1 cellular context compared by ENCODE assay signal in genomic region chr19:7461841-7462629, GRCh38.
TF ChIP-seq lines count a peak whose summit lies in the region.

No MANE protein-coding gene starts in this region.

TF ChIP-seq in GM23338, 12 proteins besides CTCF, POLR2A, EP300 and RAD21:
- TF ChIP-seq, protein P1, sequence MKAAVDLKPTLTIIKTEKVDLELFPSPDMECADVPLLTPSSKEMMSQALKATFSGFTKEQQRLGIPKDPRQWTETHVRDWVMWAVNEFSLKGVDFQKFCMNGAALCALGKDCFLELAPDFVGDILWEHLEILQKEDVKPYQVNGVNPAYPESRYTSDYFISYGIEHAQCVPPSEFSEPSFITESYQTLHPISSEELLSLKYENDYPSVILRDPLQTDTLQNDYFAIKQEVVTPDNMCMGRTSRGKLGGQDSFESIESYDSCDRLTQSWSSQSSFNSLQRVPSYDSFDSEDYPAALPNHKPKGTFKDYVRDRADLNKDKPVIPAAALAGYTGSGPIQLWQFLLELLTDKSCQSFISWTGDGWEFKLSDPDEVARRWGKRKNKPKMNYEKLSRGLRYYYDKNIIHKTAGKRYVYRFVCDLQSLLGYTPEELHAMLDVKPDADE (IDR thresholded peaks at IDR 0.05), result no peak
- TF ChIP-seq JUNB (IDR thresholded peaks at IDR 0.05; ENCODE audit: unreplicated experiment) (no peak), EZH2phosphoT487 (IDR thresholded peaks at IDR 0.05; ENCODE audit: unreplicated experiment) (no peak)
TF ChIP-seq in GM23338: peak in this region for 0.
